In the genomic region with DNA sequence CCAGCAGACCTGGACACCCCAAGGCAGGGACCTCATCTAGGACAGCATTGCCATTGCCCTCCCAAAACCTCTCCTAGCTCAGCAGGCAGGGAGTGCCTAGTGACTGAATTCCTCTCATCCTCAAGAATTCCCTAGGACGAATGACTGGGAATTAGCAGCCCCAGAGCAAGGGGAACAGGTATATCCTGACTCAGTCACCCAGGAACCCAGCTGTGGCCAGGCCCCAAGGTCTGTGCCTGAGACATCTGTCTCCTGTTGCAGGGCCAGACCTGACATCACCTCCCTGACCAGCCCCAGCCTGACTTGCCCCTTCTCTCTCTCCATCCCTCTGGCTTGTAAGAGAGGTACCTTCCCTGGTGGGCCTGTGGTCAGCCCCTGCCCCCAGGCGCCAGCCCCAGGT, we compare ENCODE assay signal across 15 cellular contexts. TPM values are rescaled to one million over a fixed set of nuclear protein-coding genes. Genes with fewer than 3 reads are reported as not detected.
A peak's percentile ranks its signal among the peaks of the same experiment; 100 is the strongest.
DNase-seq lines count a peak whose midpoint lies in the region; ATAC-seq, FAIRE-seq and TF ChIP-seq lines count a peak whose summit lies in the region.
"Had no signal": no experiment of that assay in that cellular context is flagged by ENCODE, and none has a peak within 500 bp of the region (broad histone marks: within the 10 kb centered on the region; RNA-seq: fewer than 3 reads in every experiment).

No MANE protein-coding gene starts in this region.

- BruUV-seq in Calu3 (replicated peaks; lab: Mats Ljungman, UMichigan) = no TSS peak

- H3K27me3 Mint-ChIP-seq in Calu3 (ENCODE audit: unreplicated experiment) = no peaks in the 10 kb centered on the region
- H3K27me3 Mint-ChIP-seq: dendritic cell treated with granulocyte-macrophage colony-stimulating factor and Interleukin-4, amounts not matched to agents 40 ng/mL and 50 ng/mL, for 4 days; stimulated activated naive B cell treated with anti-CD40 and anti-IgM and Interleukin-4, amounts not matched to agents 10 μg/mL and 1 μg/mL and 100 μg/mL, for 72 hours had no signal

- H3K79me2 ChIP-seq in fibroblast of lung (ENCODE audit: control insufficient read depth, insufficient read depth, low read length) = no peaks in the 10 kb centered on the region

- H2AFZ ChIP-seq in fibroblast of lung (ENCODE audit: low read length) = no peak overlapping the region

- no peak for TF ChIP-seq POLR2A in GM12892 (IDR thresholded peaks at IDR 0.05; ENCODE audit: low read depth, low read length)

- FAIRE-seq in GM12892 (lab: Jason Lieb, UNC) = no peak

- H3K27ac ChIP-seq in RWPE1 = peak overlapping the region; percentile 22
- no peak overlapping the region for H3K27ac ChIP-seq in fibroblast of lung (ENCODE audit: insufficient read depth, low read length)
- peak overlapping the region; percentile 70 for H3K27ac ChIP-seq in stomach smooth muscle (ENCODE audit: low read length)

- DNase-seq in activated naive CD4-positive, alpha-beta T cell treated with anti-CD3 and anti-CD28 coated beads, Interleukin-2, amount 50 U/mL, for 72 hours (ENCODE audit: low spot score in 2 of 2) = no peak
- DNase-seq in activated naive CD4-positive, alpha-beta T cell treated with Interleukin-2 at 50 U/mL for 16 hours = no peak
- DNase-seq in RWPE1 (ENCODE audit: low spot score) (no peak), fibroblast of lung (ENCODE audit: low read depth in 2 of 2) (no peak), Calu3 (no peak), GM12892 (ENCODE audit: insufficient read length) (no peak)
- DNase-seq: anterior cingulate cortex; DMS 273 treated with DMSO at 0.1 percent for 48 hours; NCI-H1417 treated with DMSO at 0.1 percent for 48 hours; NCI-H446 treated with DMSO at 0.1 percent for 48 hours; stimulated activated naive B cell treated with anti-CD40 and anti-IgM and Interleukin-4, amounts not matched to agents 10 μg/mL and 1 μg/mL and 100 μg/mL, for 72 hours had no signal

- intact Hi-C loops in Calu3 (cut with micrococcal nuclease; ENCODE audit: unreplicated experiment) = no loop called here

- H3K9me3 Mint-ChIP-seq in activated naive CD4-positive, alpha-beta T cell treated with anti-CD3 and anti-CD28 coated beads, Interleukin-2, amount 50 U/mL, for 72 hours = no peaks in the 10 kb centered on the region
- H3K9me3 Mint-ChIP-seq in Calu3 (ENCODE audit: low read depth, unreplicated experiment) = no peaks in the 10 kb centered on the region
- H3K9me3 Mint-ChIP-seq: dendritic cell treated with granulocyte-macrophage colony-stimulating factor and Interleukin-4, amounts not matched to agents 40 ng/mL and 50 ng/mL, for 4 days; stimulated activated naive B cell treated with anti-CD40 and anti-IgM and Interleukin-4, amounts not matched to agents 10 μg/mL and 1 μg/mL and 100 μg/mL, for 72 hours had no signal

- peak overlapping the region; percentile 27 for H3K4me2 ChIP-seq in fibroblast of lung (ENCODE audit: extremely low read depth, insufficient read depth, low read length)

- H3K4me1 ChIP-seq in fibroblast of lung (ENCODE audit: control insufficient read depth, extremely low read depth, insufficient read depth, low read length) (peaks cover 39% of the 10 kb centered on the region), stomach smooth muscle (ENCODE audit: control insufficient read depth, insufficient read depth, low read length) (peaks cover 83% of the 10 kb centered on the region)

- H3K27me3 ChIP-seq in fibroblast of lung (ENCODE audit: control insufficient read depth, insufficient read depth, low read length) (no peaks in the 10 kb centered on the region), stomach smooth muscle (ENCODE audit: control insufficient read depth in 1 of 2, insufficient read depth in 2 of 2, low read length in 2 of 2) (no peaks in the 10 kb centered on the region)

- TF ChIP-seq CTCF in RWPE1 (conservative IDR thresholded peaks at IDR 0.05; ENCODE audit: low read depth) (no peak), fibroblast of lung (conservative IDR thresholded peaks at IDR 0.05 in 1 of 2, IDR thresholded peaks at IDR 0.05 in 1 of 2; ENCODE audit: low read depth in 1 of 2, low read length in 2 of 2) (no peak), Calu3 (IDR thresholded peaks at IDR 0.05; ENCODE audit: unreplicated experiment) (no peak)

- peak overlapping the region; percentile 73 to 89 for H3K27ac Mint-ChIP-seq in activated naive CD4-positive, alpha-beta T cell treated with anti-CD3 and anti-CD28 coated beads, Interleukin-2, amount 50 U/mL, for 72 hours
- no peak overlapping the region for H3K27ac Mint-ChIP-seq in Calu3 (ENCODE audit: unreplicated experiment)

- H3K9ac ChIP-seq in fibroblast of lung (ENCODE audit: insufficient read depth, low read length) (no peak overlapping the region), stomach smooth muscle (ENCODE audit: low read length in 2 of 2) (no peak overlapping the region)

- ATAC-seq in activated naive CD4-positive, alpha-beta T cell treated with anti-CD3 and anti-CD28 coated beads, Interleukin-2, amount 50 U/mL, for 72 hours = no peak
- ATAC-seq in GM21526 (IDR thresholded peaks at IDR 0.05; ENCODE audit: low FRiP score, unreplicated experiment) = no peak

- no peaks in the 10 kb centered on the region for H4K20me1 ChIP-seq in fibroblast of lung (ENCODE audit: control insufficient read depth, extremely low read depth, insufficient read depth, low read length)

- no peaks in the 10 kb centered on the region for H3K9me3 ChIP-seq in fibroblast of lung (ENCODE audit: control insufficient read depth, insufficient read depth, low read depth, low read length)
- H3K9me3 ChIP-seq in stomach smooth muscle (ENCODE audit: control insufficient read depth in 2 of 2, low read length in 2 of 2) = no peaks in the 10 kb centered on the region

- no peaks in the 10 kb centered on the region for H3K36me3 Mint-ChIP-seq in activated naive CD4-positive, alpha-beta T cell treated with anti-CD3 and anti-CD28 coated beads, Interleukin-2, amount 50 U/mL, for 72 hours
- peaks cover 7% of the 10 kb centered on the region for H3K36me3 Mint-ChIP-seq in Calu3 (ENCODE audit: insufficient read depth, unreplicated experiment)

- POLR2A ChIA-PET in RWPE1 (lab: Yijun Ruan, JAX; ENCODE audit: low non-redundant PET) = no interaction called here

- H3K4me3 Mint-ChIP-seq in Calu3 (ENCODE audit: low read depth, unreplicated experiment) = no peak overlapping the region
- H3K4me3 Mint-ChIP-seq: dendritic cell treated with granulocyte-macrophage colony-stimulating factor and Interleukin-4, amounts not matched to agents 40 ng/mL and 50 ng/mL, for 4 days; stimulated activated naive B cell treated with anti-CD40 and anti-IgM and Interleukin-4, amounts not matched to agents 10 μg/mL and 1 μg/mL and 100 μg/mL, for 72 hours had no signal

- H3K36me3 ChIP-seq in fibroblast of lung (ENCODE audit: control insufficient read depth, insufficient read depth, low read length) = no peaks in the 10 kb centered on the region
- no peaks in the 10 kb centered on the region for H3K36me3 ChIP-seq in stomach smooth muscle (ENCODE audit: control insufficient read depth in 2 of 2, insufficient read depth in 2 of 2, low read length in 2 of 2)

- H3K4me3 ChIP-seq in fibroblast of lung (replicated peaks in 1 of 4; ENCODE audit: control extremely low read depth in 1 of 4, insufficient read depth in 1 of 4, low read depth in 3 of 4, low read length in 4 of 4) = no peak overlapping the region
- peak overlapping the region in 1 of 2 donors; percentile 15 for H3K4me3 ChIP-seq in stomach smooth muscle (ENCODE audit: low read length in 2 of 2)
- H3K4me3 ChIP-seq: lung had no signal

- H3K4me1 Mint-ChIP-seq in Calu3 (ENCODE audit: low read depth, unreplicated experiment) = peaks cover 20% of the 10 kb centered on the region

- CTCF ChIA-PET in RWPE1 (lab: Yijun Ruan, JAX) (no interaction called here), Calu3 (lab: Charles Lee) (interaction anchor here (0.5 kb wide), 1 partner anchor 423 kb away, joined by 3 read pairs; no protein-coding TSS in a partner anchor)

RNA-seq across cellular contexts. Expression of a gene that starts 39.0 kb away (rescaled TPM):
- 1 to 10 TPM in 1 of 2 donors, under 1 TPM in 1; 0.20 to 1.6 TPM for total RNA-seq in activated naive CD4-positive, alpha-beta T cell treated with anti-CD3 and anti-CD28 coated beads, Interleukin-2, amount 50 U/mL, for 72 hours
- 0.77 and 10.6 TPM in 2 replicates for total RNA-seq in fibroblast of lung
- 10.5 and 11.9 TPM in 2 replicates for polyA plus RNA-seq in fibroblast of lung
- polyA plus RNA-seq in fibroblast of lung (2012) = 18.5 and 23.8 TPM in 2 replicates
- polyA minus RNA-seq in fibroblast of lung (ENCODE audit: low replicate concordance) = 14.8 and 45.0 TPM in 2 replicates
- 2.5 and 3.1 TPM in 2 replicates for total RNA-seq in Calu3 (2022)
- not detected for polyA plus RNA-seq in GM12892 (2012; ENCODE audit: missing spikeins)
